In the genomic region with DNA sequence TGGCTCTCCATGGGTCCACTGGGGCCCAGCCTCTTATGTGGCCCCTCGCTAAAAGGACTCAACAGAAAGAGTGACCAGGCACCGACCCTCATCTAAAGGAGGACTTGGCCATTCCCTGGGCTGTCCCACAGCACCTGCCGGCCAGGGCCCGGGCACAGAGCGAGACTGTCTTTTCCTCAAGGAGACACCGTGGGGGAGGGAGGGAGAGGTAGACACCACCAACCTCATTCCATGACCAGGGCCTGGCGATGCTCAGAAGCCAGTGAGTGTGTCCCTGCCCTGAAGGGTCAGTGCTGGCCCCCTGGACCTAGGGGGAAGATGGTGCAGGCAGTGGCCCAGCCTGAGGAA, we compare ENCODE assay signal across 33 cellular contexts. TPM values are rescaled to one million over a fixed set of nuclear protein-coding genes. Genes with fewer than 3 reads are reported as not detected.
DNase-seq lines count a peak whose midpoint lies in the region; ATAC-seq and TF ChIP-seq lines count a peak whose summit lies in the region.
"Had no signal": no experiment of that assay in that cellular context is flagged by ENCODE, and none has a peak within 500 bp of the region (broad histone marks: within the 10 kb centered on the region; RNA-seq: fewer than 3 reads in every experiment).

No MANE protein-coding gene starts in this region.

- ATAC-seq in activated T-cell treated with anti-CD3 and anti-CD28 coated beads, Interleukin-2, amount 50 U/mL, for 4 hours: no peak
- no peak for ATAC-seq in GM21619 (IDR thresholded peaks at IDR 0.05; ENCODE audit: unreplicated experiment)
- no peak for ATAC-seq in GM18498 (IDR thresholded peaks at IDR 0.05; ENCODE audit: unreplicated experiment)
- ATAC-seq: activated T-helper 17 cell treated with anti-CD3 and anti-CD28 coated beads, Interleukin-2, amount 50 U/mL, for 72 hours; stimulated activated naive CD8-positive, alpha-beta T cell treated with anti-CD3 and anti-CD28 coated beads, Interleukin-15, amount 100 ng/mL, for 72 hours had no signal

- TF ChIP-seq CTCF in CD14-positive monocyte (IDR thresholded peaks at IDR 0.05): no peak
- no peak for TF ChIP-seq CTCF in neural crest cell (conservative IDR thresholded peaks at IDR 0.05)

- H3K9me3 Mint-ChIP-seq in activated T-cell treated with anti-CD3 and anti-CD28 coated beads, Interleukin-2, amount 50 U/mL, for 4 hours: no peaks in the 10 kb centered on the region
- H3K9me3 Mint-ChIP-seq in CD14-positive monocyte (no peaks in the 10 kb centered on the region), neural crest cell (no peaks in the 10 kb centered on the region)
- H3K9me3 Mint-ChIP-seq: activated CD4-positive, alpha-beta T cell treated with anti-CD3 and anti-CD28 coated beads, Interleukin-2, amount 10 ng/mL, durations not matched to agents 7 days and 5 days; activated T-helper 17 cell treated with anti-CD3 and anti-CD28 coated beads, Interleukin-2, amount 50 U/mL, for 72 hours; CD4-positive, alpha-beta memory T cell; endodermal cell; GM23338; HFFc6; stimulated activated naive CD8-positive, alpha-beta T cell treated with anti-CD3 and anti-CD28 coated beads, Interleukin-15, amount 100 ng/mL, for 72 hours had no signal

- no peak overlapping the region for H3K27ac Mint-ChIP-seq in CD14-positive monocyte
- H3K27ac Mint-ChIP-seq in neural crest cell (ENCODE audit: unreplicated experiment): peak overlapping the region; percentile 82
- H3K27ac Mint-ChIP-seq: activated CD4-positive, alpha-beta T cell treated with anti-CD3 and anti-CD28 coated beads, Interleukin-2, amount 10 ng/mL, durations not matched to agents 7 days and 5 days; endodermal cell; GM23338; HFFc6 had no signal

- H3K4me3 Mint-ChIP-seq in activated T-cell treated with anti-CD3 and anti-CD28 coated beads, Interleukin-2, amount 50 U/mL, for 4 hours: no peak overlapping the region
- H3K4me3 Mint-ChIP-seq in CD14-positive monocyte (no peak overlapping the region), neural crest cell (no peak overlapping the region)
- H3K4me3 Mint-ChIP-seq: activated CD4-positive, alpha-beta T cell treated with anti-CD3 and anti-CD28 coated beads, Interleukin-2, amount 10 ng/mL, durations not matched to agents 7 days and 5 days; activated T-helper 17 cell treated with anti-CD3 and anti-CD28 coated beads, Interleukin-2, amount 50 U/mL, for 72 hours; CD4-positive, alpha-beta memory T cell; endodermal cell; GM23338; HFFc6; stimulated activated naive CD8-positive, alpha-beta T cell treated with anti-CD3 and anti-CD28 coated beads, Interleukin-15, amount 100 ng/mL, for 72 hours had no signal

- no peaks in the 10 kb centered on the region for H3K36me3 Mint-ChIP-seq in activated T-cell treated with anti-CD3 and anti-CD28 coated beads, Interleukin-2, amount 50 U/mL, for 4 hours (ENCODE audit: insufficient read depth)
- H3K36me3 Mint-ChIP-seq in CD14-positive monocyte (peaks cover 8 to 14% of the 10 kb centered on the region in 2 donors), neural crest cell (ENCODE audit: low read depth) (no peaks in the 10 kb centered on the region)

- intact Hi-C loops in CD14-positive monocyte (cut with micrococcal nuclease): no loop called here

- DNase-seq in activated T-cell treated with anti-CD3 and anti-CD28 coated beads, Interleukin-2, amount 50 U/mL, for 1 hour: peak; percentile 11
- no peak for DNase-seq in activated T-cell treated with anti-CD3 and anti-CD28 coated beads, Interleukin-2, amount 50 U/mL, for 4 hours
- DNase-seq in CD14-positive monocyte (ENCODE audit: low spot score) (peak; percentile 44), neural crest cell (ENCODE audit: low read depth, low spot score) (no peak), cerebellum (ENCODE audit: low spot score) (no peak)
- peak; percentile 4 for DNase-seq in activated naive CD4-positive, alpha-beta T cell treated with anti-CD3 and anti-CD28 coated beads, Interleukin-2, amount 50 U/mL, for 16 hours
- DNase-seq: activated CD4-positive, alpha-beta T cell treated with anti-CD3 and anti-CD28 coated beads, Interleukin-2, amount 10 ng/mL, durations not matched to agents 7 days and 5 days; CD4-positive, alpha-beta memory T cell; central memory CD4-positive, alpha-beta T cell; HFFc6; NCI-H1436; NCI-H2081 treated with DMSO at 0.1 percent for 48 hours; NCI-H226; PC-9; retina; SHP77; stimulated activated CD4-positive, alpha-beta T cell treated with anti-CD3 and anti-CD28 coated beads, Interleukin-2, amount 100 ng/mL, for 24 hours; stimulated activated CD8-positive, alpha-beta memory T cell treated with anti-CD3 and anti-CD28 coated beads, Interleukin-4, amount 100 ng/mL, for 48 hours; stimulated activated naive CD8-positive, alpha-beta T cell treated with anti-CD3 and anti-CD28 coated beads, Interleukin-15, amount 100 ng/mL, for 72 hours had no signal

- no peaks in the 10 kb centered on the region for H3K27me3 Mint-ChIP-seq in activated T-cell treated with anti-CD3 and anti-CD28 coated beads, Interleukin-2, amount 50 U/mL, for 4 hours (ENCODE audit: low read depth)
- H3K27me3 Mint-ChIP-seq in CD14-positive monocyte (ENCODE audit: low read depth in 3 of 3): peaks cover 3 to 6% (median 4%) of the 10 kb centered on the region in 3 donors
- H3K27me3 Mint-ChIP-seq in neural crest cell (ENCODE audit: low read depth): no peaks in the 10 kb centered on the region
- H3K27me3 Mint-ChIP-seq: activated T-helper 17 cell treated with anti-CD3 and anti-CD28 coated beads, Interleukin-2, amount 50 U/mL, for 72 hours; CD4-positive, alpha-beta memory T cell; stimulated activated naive CD8-positive, alpha-beta T cell treated with anti-CD3 and anti-CD28 coated beads, Interleukin-15, amount 100 ng/mL, for 72 hours had no signal

- peaks cover 3% of the 10 kb centered on the region for H3K4me1 Mint-ChIP-seq in activated T-cell treated with anti-CD3 and anti-CD28 coated beads, Interleukin-2, amount 50 U/mL, for 4 hours (ENCODE audit: low read depth)
- H3K4me1 Mint-ChIP-seq in CD14-positive monocyte (no peaks in the 10 kb centered on the region), neural crest cell (peaks cover 7% of the 10 kb centered on the region)
- H3K4me1 Mint-ChIP-seq: activated CD4-positive, alpha-beta T cell treated with anti-CD3 and anti-CD28 coated beads, Interleukin-2, amount 10 ng/mL, durations not matched to agents 7 days and 5 days; endodermal cell had no signal

RNA-seq across cellular contexts. Expression of a gene that starts 39.8 kb away (rescaled TPM):
- total RNA-seq in activated T-cell treated with anti-CD3 and anti-CD28 coated beads, Interleukin-2, amount 50 U/mL, for 4 hours: not detected
- not detected for polyA plus RNA-seq in CD14-positive monocyte
- not detected in 2 replicates for total RNA-seq in neural crest cell
- not detected for total RNA-seq in cerebellum
- total RNA-seq: activated CD4-positive, alpha-beta T cell treated with anti-CD3 and anti-CD28 coated beads, Interleukin-2, amount 10 ng/mL, durations not matched to agents 7 days and 5 days; CD4-positive, alpha-beta memory T cell; Daoy; dermis blood vessel endothelial cell; endodermal cell; esophagus mucosa; fibroblast of villous mesenchyme; HFFc6; LHCN-M2; mononuclear cell; pancreas; T-helper 2 cell treated with Interferon-gamma antibody and Interleukin-4, amounts not matched to agents 100 ng/mL and 5 ng/mL, for 36 hours had no signal
- polyA plus RNA-seq: CD4-positive, alpha-beta memory T cell; GM23338; neural cell; pancreas had no signal

Comparison
In these comparisons a context has a peak if more than half of its experiments do, and no peak if none do; other contexts are left out.
1. DNase-seq: peak in activated T-cell treated with anti-CD3 and anti-CD28 coated beads, Interleukin-2, amount 50 U/mL, for 1 hour (single experiment), CD14-positive monocyte (single experiment) and activated naive CD4-positive, alpha-beta T cell treated with anti-CD3 and anti-CD28 coated beads, Interleukin-2, amount 50 U/mL, for 16 hours (single experiment); none in activated T-cell treated with anti-CD3 and anti-CD28 coated beads, Interleukin-2, amount 50 U/mL, for 4 hours (single experiment), neural crest cell (single experiment) and cerebellum (single experiment).